16 cellular contexts compared by ENCODE assay signal in genomic region chr10:94043431-94043990, GRCh38. TPM values are rescaled to one million over a fixed set of nuclear protein-coding genes. Genes with fewer than 3 reads are reported as not detected.
"Had no signal": no experiment of that assay in that cellular context is flagged by ENCODE, and none has a peak within 500 bp of the region (broad histone marks: within the 10 kb centered on the region; RNA-seq: fewer than 3 reads in every experiment).

No MANE protein-coding gene starts in this region.

- H3K27me3 ChIP-seq: adrenal gland had no signal

- H3K9me3 Mint-ChIP-seq: activated B cell treated with CpG ODN at 0.5 μM for 24 hours; activated CD4-positive, alpha-beta T cell treated with anti-CD3 and anti-CD28 coated beads, Interleukin-2, amount 10 ng/mL, durations not matched to agents 24 days and 14 days; activated naive CD4-positive, alpha-beta T cell treated with anti-CD3 and anti-CD28 coated beads, Interleukin-2, amount 10 ng/mL, durations not matched to agents 7 days and 5 days; activated T-helper 17 cell treated with anti-CD3 and anti-CD28 coated beads, Interleukin-2, amount 50 U/mL, for 72 hours; natural killer cell treated with Interleukin-12 subunit alpha and Interleukin-12 subunit beta and Interleukin-15 and Interleukin-18, amount 100 ng/mL, for 72 hours; stimulated activated naive CD8-positive, alpha-beta T cell treated with anti-CD3 and anti-CD28 coated beads, Interleukin-15, amount 100 ng/mL, for 72 hours had no signal

- H3K4me3 Mint-ChIP-seq: activated B cell treated with CpG ODN at 0.5 μM for 24 hours; activated CD4-positive, alpha-beta T cell treated with anti-CD3 and anti-CD28 coated beads, Interleukin-2, amount 10 ng/mL, durations not matched to agents 24 days and 14 days; activated naive CD4-positive, alpha-beta T cell treated with anti-CD3 and anti-CD28 coated beads, Interleukin-2, amount 10 ng/mL, durations not matched to agents 7 days and 5 days; activated T-helper 17 cell treated with anti-CD3 and anti-CD28 coated beads, Interleukin-2, amount 50 U/mL, for 72 hours; immature natural killer cell; natural killer cell treated with Interleukin-12 subunit alpha and Interleukin-12 subunit beta and Interleukin-15 and Interleukin-18, amount 100 ng/mL, for 72 hours; stimulated activated naive CD8-positive, alpha-beta T cell treated with anti-CD3 and anti-CD28 coated beads, Interleukin-15, amount 100 ng/mL, for 72 hours; T-helper 17 cell had no signal

- ATAC-seq: activated T-helper 17 cell treated with anti-CD3 and anti-CD28 coated beads, Interleukin-2, amount 50 U/mL, for 72 hours; natural killer cell treated with Interleukin-12 subunit alpha and Interleukin-12 subunit beta and Interleukin-15 and Interleukin-18, amount 100 ng/mL, for 72 hours; sciatic nerve; stimulated activated naive CD8-positive, alpha-beta T cell treated with anti-CD3 and anti-CD28 coated beads, Interleukin-15, amount 100 ng/mL, for 72 hours; T-helper 17 cell had no signal

- H3K27me3 Mint-ChIP-seq: activated CD4-positive, alpha-beta T cell treated with anti-CD3 and anti-CD28 coated beads, Interleukin-2, amount 10 ng/mL, durations not matched to agents 24 days and 14 days; activated naive CD4-positive, alpha-beta T cell treated with anti-CD3 and anti-CD28 coated beads, Interleukin-2, amount 10 ng/mL, durations not matched to agents 7 days and 5 days; stimulated activated naive CD8-positive, alpha-beta T cell treated with anti-CD3 and anti-CD28 coated beads, Interleukin-15, amount 100 ng/mL, for 72 hours had no signal

- H3K36me3 Mint-ChIP-seq: activated naive CD4-positive, alpha-beta T cell treated with anti-CD3 and anti-CD28 coated beads, Interleukin-2, amount 10 ng/mL, durations not matched to agents 7 days and 5 days; immature natural killer cell; natural killer cell treated with Interleukin-12 subunit alpha and Interleukin-12 subunit beta and Interleukin-15 and Interleukin-18, amount 100 ng/mL, for 72 hours had no signal

- H3K4me1 Mint-ChIP-seq: activated B cell treated with CpG ODN at 0.5 μM for 24 hours; activated CD4-positive, alpha-beta T cell treated with anti-CD3 and anti-CD28 coated beads, Interleukin-2, amount 10 ng/mL, durations not matched to agents 24 days and 14 days; activated naive CD4-positive, alpha-beta T cell treated with anti-CD3 and anti-CD28 coated beads, Interleukin-2, amount 10 ng/mL, durations not matched to agents 7 days and 5 days; activated T-helper 17 cell treated with anti-CD3 and anti-CD28 coated beads, Interleukin-2, amount 50 U/mL, for 72 hours; immature natural killer cell; stimulated activated naive CD8-positive, alpha-beta T cell treated with anti-CD3 and anti-CD28 coated beads, Interleukin-15, amount 100 ng/mL, for 72 hours; T-helper 17 cell had no signal

- H3K36me3 ChIP-seq: adrenal gland had no signal

- DNase-seq: activated B cell treated with CpG ODN at 0.5 μM for 24 hours; activated CD4-positive, alpha-beta T cell treated with anti-CD3 and anti-CD28 coated beads, Interleukin-2, amount 10 ng/mL, durations not matched to agents 24 days and 14 days; activated naive CD4-positive, alpha-beta T cell treated with anti-CD3 and anti-CD28 coated beads, Interleukin-2, amount 10 ng/mL, durations not matched to agents 7 days and 5 days; activated T-cell treated with anti-CD3 and anti-CD28 coated beads for 4 hours; adrenal gland; central memory CD4-positive, alpha-beta T cell; effector memory CD4-positive, alpha-beta T cell; immature natural killer cell; stimulated activated CD4-positive, alpha-beta T cell treated with anti-CD3 and anti-CD28 coated beads, Interleukin-12 subunit alpha, Interleukin-12 subunit beta, amount 100 ng/mL, for 4 hours; stimulated activated naive CD8-positive, alpha-beta T cell treated with anti-CD3 and anti-CD28 coated beads, Interleukin-15, amount 100 ng/mL, for 72 hours; T-helper 17 cell had no signal

- H3K27ac ChIP-seq: adrenal gland had no signal

- H3K4me3 ChIP-seq: adrenal gland, lung had no signal

- H3K4me1 ChIP-seq: adrenal gland had no signal

- H3K27ac Mint-ChIP-seq: activated B cell treated with CpG ODN at 0.5 μM for 24 hours; activated CD4-positive, alpha-beta T cell treated with anti-CD3 and anti-CD28 coated beads, Interleukin-2, amount 10 ng/mL, durations not matched to agents 24 days and 14 days; activated naive CD4-positive, alpha-beta T cell treated with anti-CD3 and anti-CD28 coated beads, Interleukin-2, amount 10 ng/mL, durations not matched to agents 7 days and 5 days; activated T-helper 17 cell treated with anti-CD3 and anti-CD28 coated beads, Interleukin-2, amount 50 U/mL, for 72 hours; immature natural killer cell; natural killer cell treated with Interleukin-12 subunit alpha and Interleukin-12 subunit beta and Interleukin-15 and Interleukin-18, amount 100 ng/mL, for 72 hours; stimulated activated naive CD8-positive, alpha-beta T cell treated with anti-CD3 and anti-CD28 coated beads, Interleukin-15, amount 100 ng/mL, for 72 hours; T-helper 17 cell had no signal

- H3K9me3 ChIP-seq: adrenal gland had no signal

RNA-seq across cellular contexts. Expression of gene PLCE1, which starts 49.8 kb away (rescaled TPM):
- total RNA-seq: activated B cell treated with CpG ODN at 0.5 μM for 24 hours; activated CD4-positive, alpha-beta T cell treated with anti-CD3 and anti-CD28 coated beads, Interleukin-2, amount 10 ng/mL, durations not matched to agents 24 days and 14 days; mononuclear cell had no signal
